1 cellular context compared by ENCODE assay signal in the genomic region with DNA sequence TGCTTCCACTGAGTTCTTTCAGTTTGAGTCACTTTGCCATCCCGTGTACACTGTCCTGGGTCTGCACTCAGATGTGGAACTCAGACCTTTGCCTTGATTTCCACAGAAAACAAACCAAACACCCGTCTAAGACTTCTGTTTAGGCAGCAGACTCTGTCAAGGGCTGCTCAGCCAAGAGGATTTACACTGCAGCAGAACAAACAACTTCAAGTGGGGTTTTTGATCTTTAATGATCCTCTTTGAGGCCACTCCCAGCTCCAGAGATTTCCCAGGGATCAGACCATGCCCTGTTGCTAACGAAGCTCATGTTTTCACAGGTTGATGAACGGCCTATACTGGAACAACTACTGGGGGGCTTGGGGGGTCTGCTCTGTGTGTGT.
TF ChIP-seq lines count a peak whose summit lies in the region.

No MANE protein-coding gene starts in this region.

TF ChIP-seq in WTC11, 78 proteins besides CTCF, POLR2A, EP300 and RAD21 (continued from another document):
- no peak for TF ChIP-seq FOXK1 (CRISPR knock-in tag; IDR thresholded peaks at IDR 0.05)
- TF ChIP-seq SMAD4 (CRISPR knock-in tag; IDR thresholded peaks at IDR 0.05) = no peak
- no peak for TF ChIP-seq PRRX2 (CRISPR knock-in tag; IDR thresholded peaks at IDR 0.05)
- TF ChIP-seq NFYB (CRISPR knock-in tag; conservative IDR thresholded peaks at IDR 0.05; ENCODE audit: low read depth) = no peak
- TF ChIP-seq NR3C1 (CRISPR knock-in tag; conservative IDR thresholded peaks at IDR 0.05; ENCODE audit: low read depth) = no peak
- no peak for TF ChIP-seq IRF2 (CRISPR knock-in tag; IDR thresholded peaks at IDR 0.05; ENCODE audit: borderline replicate concordance, low read depth)
- TF ChIP-seq SOX15 (CRISPR knock-in tag; IDR thresholded peaks at IDR 0.05) = no peak
- no peak for TF ChIP-seq CBFB (CRISPR knock-in tag; IDR thresholded peaks at IDR 0.05; ENCODE audit: low read depth)
- no peak for TF ChIP-seq KAT7 (CRISPR knock-in tag; IDR thresholded peaks at IDR 0.05; ENCODE audit: borderline replicate concordance)
- TF ChIP-seq CREB1 (CRISPR knock-in tag; IDR thresholded peaks at IDR 0.05) = no peak
- TF ChIP-seq, protein P1, sequence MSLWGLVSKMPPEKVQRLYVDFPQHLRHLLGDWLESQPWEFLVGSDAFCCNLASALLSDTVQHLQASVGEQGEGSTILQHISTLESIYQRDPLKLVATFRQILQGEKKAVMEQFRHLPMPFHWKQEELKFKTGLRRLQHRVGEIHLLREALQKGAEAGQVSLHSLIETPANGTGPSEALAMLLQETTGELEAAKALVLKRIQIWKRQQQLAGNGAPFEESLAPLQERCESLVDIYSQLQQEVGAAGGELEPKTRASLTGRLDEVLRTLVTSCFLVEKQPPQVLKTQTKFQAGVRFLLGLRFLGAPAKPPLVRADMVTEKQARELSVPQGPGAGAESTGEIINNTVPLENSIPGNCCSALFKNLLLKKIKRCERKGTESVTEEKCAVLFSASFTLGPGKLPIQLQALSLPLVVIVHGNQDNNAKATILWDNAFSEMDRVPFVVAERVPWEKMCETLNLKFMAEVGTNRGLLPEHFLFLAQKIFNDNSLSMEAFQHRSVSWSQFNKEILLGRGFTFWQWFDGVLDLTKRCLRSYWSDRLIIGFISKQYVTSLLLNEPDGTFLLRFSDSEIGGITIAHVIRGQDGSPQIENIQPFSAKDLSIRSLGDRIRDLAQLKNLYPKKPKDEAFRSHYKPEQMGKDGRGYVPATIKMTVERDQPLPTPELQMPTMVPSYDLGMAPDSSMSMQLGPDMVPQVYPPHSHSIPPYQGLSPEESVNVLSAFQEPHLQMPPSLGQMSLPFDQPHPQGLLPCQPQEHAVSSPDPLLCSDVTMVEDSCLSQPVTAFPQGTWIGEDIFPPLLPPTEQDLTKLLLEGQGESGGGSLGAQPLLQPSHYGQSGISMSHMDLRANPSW (CRISPR knock-in tag; conservative IDR thresholded peaks at IDR 0.05; ENCODE audit: low read depth) = no peak
